ENCODE assay signal across 18 cellular contexts in genomic region chr1:162502928-162503327, GRCh38. TPM values are rescaled to one million over a fixed set of nuclear protein-coding genes. Genes with fewer than 3 reads are reported as not detected.
DNase-seq lines count a peak whose midpoint lies in the region; ATAC-seq and TF ChIP-seq lines count a peak whose summit lies in the region.
"Had no signal": no experiment of that assay in that cellular context is flagged by ENCODE, and none has a peak within 500 bp of the region (broad histone marks: within the 10 kb centered on the region; RNA-seq: fewer than 3 reads in every experiment).

No MANE protein-coding gene starts in this region.

- no peaks in the 10 kb centered on the region for H3K9me2 ChIP-seq in SK-N-SH

- no peaks in the 10 kb centered on the region for H3K9me3 ChIP-seq in SK-N-SH
- H3K9me3 ChIP-seq: upper lobe of left lung had no signal

- H3K4me2 ChIP-seq in SK-N-SH, result peak overlapping the region; percentile 13

- H2AFZ ChIP-seq in SK-N-SH (ENCODE audit: low read depth), result no peak overlapping the region

- POLR2A ChIA-PET in SK-N-SH (lab: Yijun Ruan, JAX), result no interaction called here

- no peak for TF ChIP-seq RAD21 in SK-N-SH (IDR thresholded peaks at IDR 0.05; ENCODE audit: low read length)

- H3K79me2 ChIP-seq in SK-N-SH (ENCODE audit: insufficient read depth), result peaks cover 81% of the 10 kb centered on the region

- CTCF ChIA-PET in SK-N-SH (lab: Yijun Ruan, JAX), result no interaction called here

- H4K20me1 ChIP-seq in SK-N-SH (ENCODE audit: insufficient read depth), result no peaks in the 10 kb centered on the region; the same call in 1 of the 2 replicates

- peaks cover 25% of the 10 kb centered on the region for H3F3A ChIP-seq in SK-N-SH (replicated peaks; ENCODE audit: insufficient read depth)

- H3K36me3 ChIP-seq in SK-N-SH (replicated peaks in 1 of 2; ENCODE audit: control insufficient read depth in 1 of 2, insufficient read depth in 2 of 2, low read length in 1 of 2), result peaks cover 59 to 62% of the 10 kb centered on the region in 2 experiments

- ATAC-seq in GM19023 (IDR thresholded peaks at IDR 0.05; ENCODE audit: unreplicated experiment), result no peak
- no peak for ATAC-seq in sciatic nerve
- ATAC-seq: T-cell had no signal

- H3K27me3 ChIP-seq in SK-N-SH (ENCODE audit: insufficient read depth), result no peaks in the 10 kb centered on the region
- H3K27me3 ChIP-seq: upper lobe of left lung had no signal

- DNase-seq in GM04504 (ENCODE audit: low read depth), result peak; percentile 21
- no peak for DNase-seq in SK-N-SH
- DNase-seq in fibroblast of gingiva (ENCODE audit: low read depth), result peak; percentile 6
- no peak for DNase-seq in activated gamma-delta T cell (lab: John Stamatoyannopoulos, UW)
- DNase-seq in NCI-H2227 treated with DMSO at 0.1 percent for 48 hours (lab: John Stamatoyannopoulos, UW), result no peak
- DNase-seq in sciatic nerve (ENCODE audit: low spot score), result no peak
- DNase-seq: activated CD4-positive, alpha-beta T cell treated with anti-CD3 and anti-CD28 coated beads, Interleukin-2, amount 50 U/mL, for 1 hour; activated CD8-positive, alpha-beta memory T cell treated with anti-CD3 and anti-CD28 coated beads, Interleukin-2, amount 50 U/mL, for 4 hours; H9; kidney glomerular epithelial cell; mammary epithelial cell; NCI-H1436; NCI-H524; retina; T-cell; upper lobe of left lung had no signal

- H3K4me1 ChIP-seq in SK-N-SH (ENCODE audit: control insufficient read depth in 1 of 2, insufficient read depth in 2 of 2, low read depth in 1 of 2, low read length in 1 of 2), result peaks cover 7 to 33% of the 10 kb centered on the region in 2 experiments; a peak in 3 of 4 replicates

- intact Hi-C loops in sciatic nerve (cut with DNase I), result no loop called here

- WGBS in SK-N-SH (ENCODE audit: low lambda C conversion rate), result 41% methylated on average over 5 of the region's 5 CpGs

- H3K27ac ChIP-seq in SK-N-SH (ENCODE audit: low read depth in 2 of 2, low read length in 1 of 2), result peak overlapping the region in 1 of 2 experiments; percentile 80; a peak in 2 of 4 replicates
- H3K27ac ChIP-seq: C4-2B, upper lobe of left lung had no signal

- no peak for TF ChIP-seq CTCF in SK-N-SH (IDR thresholded peaks at IDR 0.05)

- H3K9ac ChIP-seq in SK-N-SH, result peak overlapping the region; percentile 56

- no peak for TF ChIP-seq EP300 in SK-N-SH (IDR thresholded peaks at IDR 0.05; ENCODE audit: borderline replicate concordance in 1 of 2, low read depth in 1 of 2, low read length in 1 of 2)

- H3K4me3 ChIP-seq in SK-N-SH (ENCODE audit: low read depth in 2 of 2, low read length in 1 of 2), result no peak overlapping the region
- H3K4me3 ChIP-seq: upper lobe of left lung had no signal

TF ChIP-seq in SK-N-SH, 30 proteins besides CTCF, POLR2A, EP300 and RAD21:
- TF ChIP-seq IRF3 (IDR thresholded peaks at IDR 0.05; ENCODE audit: low read depth, low read length) (no peak), MEF2A (IDR thresholded peaks at IDR 0.05; ENCODE audit: borderline replicate concordance, low read depth) (peak; percentile 49; the same call in 1 of the 2 replicates), MXI1 (IDR thresholded peaks at IDR 0.05; ENCODE audit: low read depth, low read length) (no peak), PBX3 (IDR thresholded peaks at IDR 0.05) (peak; percentile 7; the same call in 1 of the 2 replicates), RXRA (IDR thresholded peaks at IDR 0.05; ENCODE audit: borderline replicate concordance, low read depth) (no peak), FOSL2 (IDR thresholded peaks at IDR 0.05; ENCODE audit: borderline replicate concordance, low read depth) (peak; percentile 72; the same call in 1 of the 2 replicates), TCF12 (IDR thresholded peaks at IDR 0.05) (peak; percentile 30), JUND (IDR thresholded peaks at IDR 0.05) (peak; percentile 53; the same call in 1 of the 2 replicates)

RNA-seq across cellular contexts. Expression of gene UHMK1, which starts 5.3 kb away (rescaled TPM):
- 7.4 and 12.3 TPM in 2 replicates for polyA plus RNA-seq in SK-N-SH (2012; rRNA removed)
- 16.0 and 18.1 TPM in 2 replicates for polyA plus RNA-seq in SK-N-SH (2012; cell fraction: cytosol; rRNA removed)
- polyA plus RNA-seq in SK-N-SH (2012; cell fraction: nucleus; rRNA removed), result 4.2 and 9.7 TPM in 2 replicates
- total RNA-seq in sciatic nerve, result 37.4 TPM

RNA-seq across cellular contexts. Expression of gene UAP1, which starts 58.6 kb away (rescaled TPM):
- polyA plus RNA-seq in SK-N-SH (2012; rRNA removed), result 32.3 and 44.1 TPM in 2 replicates
- polyA plus RNA-seq in SK-N-SH (2012; cell fraction: cytosol; rRNA removed), result 49.8 and 58.0 TPM in 2 replicates
- 18.0 and 38.7 TPM in 2 replicates for polyA plus RNA-seq in SK-N-SH (2012; cell fraction: nucleus; rRNA removed)
- 70.9 TPM for total RNA-seq in sciatic nerve

Comparison
In these comparisons a context has a peak if more than half of its experiments do, and no peak if none do; other contexts are left out.
1. DNase-seq: peak in GM04504 (single experiment) and fibroblast of gingiva (single experiment); none in SK-N-SH (single experiment), activated gamma-delta T cell (single experiment), NCI-H2227 treated with DMSO at 0.1 percent for 48 hours (single experiment) and sciatic nerve (single experiment).